15 cellular contexts compared by ENCODE assay signal in genomic region chr5:171367424-171368370, GRCh38. TPM values are rescaled to one million over a fixed set of nuclear protein-coding genes. Genes with fewer than 3 reads are reported as not detected.
A peak's percentile ranks its signal among the peaks of the same experiment; 100 is the strongest.
DNase-seq lines count a peak whose midpoint lies in the region; ATAC-seq and TF ChIP-seq lines count a peak whose summit lies in the region.
"Had no signal": no experiment of that assay in that cellular context is flagged by ENCODE, and none has a peak within 500 bp of the region (broad histone marks: within the 10 kb centered on the region; RNA-seq: fewer than 3 reads in every experiment).

No MANE protein-coding gene starts in this region.

- no peaks in the 10 kb centered on the region for H3K4me1 ChIP-seq in fibroblast of lung (ENCODE audit: control insufficient read depth, extremely low read depth, insufficient read depth, low read length)
- no peaks in the 10 kb centered on the region for H3K4me1 ChIP-seq in testis
- H3K4me1 ChIP-seq: BE2C, heart left ventricle had no signal

- no peaks in the 10 kb centered on the region for H3K79me2 ChIP-seq in fibroblast of lung (ENCODE audit: control insufficient read depth, insufficient read depth, low read length)

- TF ChIP-seq POLR2A in testis (IDR thresholded peaks at IDR 0.05), result no peak

- no peaks in the 10 kb centered on the region for H3K9me3 ChIP-seq in fibroblast of lung (ENCODE audit: control insufficient read depth, insufficient read depth, low read depth, low read length)
- no peaks in the 10 kb centered on the region for H3K9me3 ChIP-seq in testis
- H3K9me3 ChIP-seq: BE2C, heart left ventricle had no signal

- H3K36me3 ChIP-seq in fibroblast of lung (ENCODE audit: control insufficient read depth, insufficient read depth, low read length) (no peaks in the 10 kb centered on the region), testis (ENCODE audit: low read depth, missing control alignments) (no peaks in the 10 kb centered on the region)
- H3K36me3 ChIP-seq: BE2C, heart left ventricle had no signal

- H3K4me3 ChIP-seq in AG09309 (ENCODE audit: control insufficient read depth, low read depth, low read length) (no peak overlapping the region), fibroblast of lung (replicated peaks in 1 of 4; ENCODE audit: control extremely low read depth in 1 of 4, insufficient read depth in 1 of 4, low read depth in 3 of 4, low read length in 4 of 4) (no peak overlapping the region), testis (no peak overlapping the region)
- H3K4me3 ChIP-seq: coronary artery, heart left ventricle had no signal

- H3K4me2 ChIP-seq in fibroblast of lung (ENCODE audit: extremely low read depth, insufficient read depth, low read length), result no peak overlapping the region

- intact Hi-C loops in testis (cut with DNase I; ENCODE audit: low total_unique reads), result no loop called here

- ATAC-seq in GM21717 (IDR thresholded peaks at IDR 0.05; ENCODE audit: unreplicated experiment), result peak; percentile 56
- ATAC-seq: activated T-cell treated with anti-CD3 and anti-CD28 coated beads, Interleukin-2, amount 50 U/mL, for 72 hours; HCT116; heart left ventricle; stimulated activated naive CD8-positive, alpha-beta T cell treated with anti-CD3 and anti-CD28 coated beads, Interleukin-15, amount 100 ng/mL, for 72 hours had no signal

- no peak overlapping the region for H3K9ac ChIP-seq in fibroblast of lung (ENCODE audit: insufficient read depth, low read length)

- H3K27ac ChIP-seq in fibroblast of lung (ENCODE audit: insufficient read depth, low read length) (no peak overlapping the region), testis (no peak overlapping the region)
- H3K27ac ChIP-seq: coronary artery, heart left ventricle had no signal

- TF ChIP-seq CTCF in AG09309 (IDR thresholded peaks at IDR 0.05; ENCODE audit: control insufficient read depth, insufficient read depth, low read depth, low read length, missing control alignments) (no peak), fibroblast of lung (conservative IDR thresholded peaks at IDR 0.05 in 1 of 2, IDR thresholded peaks at IDR 0.05 in 1 of 2; ENCODE audit: low read depth in 1 of 2, low read length in 2 of 2) (no peak), testis (IDR thresholded peaks at IDR 0.05) (no peak)

- WGBS in testis, 2 donors, result 86 to 90% methylated on average over 16 of the region's 16 CpGs

- no peaks in the 10 kb centered on the region for H4K20me1 ChIP-seq in fibroblast of lung (ENCODE audit: control insufficient read depth, extremely low read depth, insufficient read depth, low read length)

- DNase-seq in AG09309 (ENCODE audit: low read depth) (peak; percentile 44), MV-4-11 (lab: John Stamatoyannopoulos, UW) (peak; percentile 85), fibroblast of lung (ENCODE audit: low read depth in 2 of 2) (peak; percentile 24 to 89), testis (no peak), NCI-H510A (lab: John Stamatoyannopoulos, UW) (no peak), NCI-H2227 (lab: John Stamatoyannopoulos, UW; ENCODE audit: unreplicated experiment) (no peak), NAMALWA (ENCODE audit: low spot score) (no peak)
- DNase-seq: activated T-cell treated with anti-CD3 and anti-CD28 coated beads, Interleukin-2, amount 50 U/mL, for 72 hours; BE2C; heart left ventricle; stimulated activated CD4-positive, alpha-beta T cell treated with anti-CD3 and anti-CD28 coated beads, Interleukin-12 subunit alpha, Interleukin-12 subunit beta, amount 100 ng/mL, for 4 hours; stimulated activated naive CD8-positive, alpha-beta T cell treated with anti-CD3 and anti-CD28 coated beads, Interleukin-15, amount 100 ng/mL, for 72 hours had no signal

- no peaks in the 10 kb centered on the region for H3K27me3 ChIP-seq in fibroblast of lung (ENCODE audit: control insufficient read depth, insufficient read depth, low read length)
- H3K27me3 ChIP-seq in testis, result no peaks in the 10 kb centered on the region
- H3K27me3 ChIP-seq: BE2C had no signal

- no peak overlapping the region for H2AFZ ChIP-seq in fibroblast of lung (ENCODE audit: low read length)

RNA-seq across cellular contexts. Expression of gene NPM1, which starts 20.0 kb away (rescaled TPM):
- total RNA-seq in fibroblast of lung (1,067 and 1,412 TPM in 2 replicates), testis (100 to 1,000 TPM; 398 to 430 TPM)
- polyA plus RNA-seq in fibroblast of lung (4,158 and 5,062 TPM in 2 replicates), testis (ENCODE audit: insufficient read depth, low read depth, low replicate concordance) (835 TPM)
- 2,217 and 3,001 TPM in 2 replicates for polyA plus RNA-seq in fibroblast of lung (2012)
- polyA minus RNA-seq in fibroblast of lung (ENCODE audit: low replicate concordance), result 359 and 452 TPM in 2 replicates

RNA-seq across cellular contexts. Expression of gene FGF18, which starts 51.8 kb away (rescaled TPM):
- total RNA-seq in fibroblast of lung (8.0 and 19.3 TPM in 2 replicates), testis (under 1 TPM; 0.68 to 0.79 TPM)
- polyA plus RNA-seq in fibroblast of lung (0.33 and 2.0 TPM in 2 replicates), testis (ENCODE audit: insufficient read depth, low read depth, low replicate concordance) (1.6 TPM)
- polyA plus RNA-seq in fibroblast of lung (2012), result 0.49 and 3.6 TPM in 2 replicates
- 2.6 TPM in 1 of 2 replicates, not detected in the other for polyA minus RNA-seq in fibroblast of lung (ENCODE audit: low replicate concordance)

RNA-seq across cellular contexts. Expression of gene TLX3, which starts 58.6 kb away (rescaled TPM):
- not detected in 2 replicates for total RNA-seq in fibroblast of lung
- not detected in 2 replicates for polyA plus RNA-seq in fibroblast of lung
- polyA plus RNA-seq in fibroblast of lung (2012), result not detected in 2 replicates
- polyA minus RNA-seq in fibroblast of lung (ENCODE audit: low replicate concordance), result not detected in 2 replicates
- total RNA-seq in testis, result not detected
- polyA plus RNA-seq in testis (ENCODE audit: insufficient read depth, low read depth, low replicate concordance), result 0.21 TPM
- total RNA-seq: activated T-cell treated with anti-CD3 and anti-CD28 coated beads, Interleukin-2, amount 50 U/mL, for 72 hours had no signal
- polyA plus RNA-seq: heart left ventricle had no signal

Comparison
In these comparisons a context has a peak if more than half of its experiments do, and no peak if none do; other contexts are left out.
1. DNase-seq: peak in AG09309 (single experiment), MV-4-11 (single experiment) and fibroblast of lung (2 of 2); none in testis (single experiment), NCI-H510A (single experiment), NCI-H2227 (single experiment) and NAMALWA (single experiment).